8 cellular contexts compared by ENCODE assay signal in genomic region chr5:10563132-10563939, GRCh38.
A peak's percentile ranks its signal among the peaks of the same experiment; 100 is the strongest.
DNase-seq lines count a peak whose midpoint lies in the region; ATAC-seq and TF ChIP-seq lines count a peak whose summit lies in the region.

No MANE protein-coding gene starts in this region.

- no peaks in the 10 kb centered on the region for H3K27me3 ChIP-seq in ACC112 (ENCODE audit: insufficient read depth, low read length)
- peaks cover 14 to 50% of the 10 kb centered on the region in 2 donors for H3K27me3 ChIP-seq in muscle layer of colon (ENCODE audit: control insufficient read depth in 1 of 2, insufficient read depth in 2 of 2, low read length in 2 of 2)

- peak; percentile 25 for DNase-seq in effector CD4-positive, alpha-beta T cell
- no peak for DNase-seq in cerebellar nuclear complex (lab: John Stamatoyannopoulos, UW)

- H3K27me3 Mint-ChIP-seq in stimulated activated naive CD8-positive, alpha-beta T cell treated with anti-CD3 and anti-CD28 coated beads, Interleukin-15, Interleukin-2, amounts not matched to agents 100 ng/mL and 50 ng/mL, for 24 hours: no peaks in the 10 kb centered on the region

- no peak overlapping the region for H3K9ac ChIP-seq in muscle layer of colon (ENCODE audit: low read length)

- ATAC-seq in GM19043 (IDR thresholded peaks at IDR 0.05; ENCODE audit: low read depth, unreplicated experiment) (peak; percentile 18), HG03196 (IDR thresholded peaks at IDR 0.05; ENCODE audit: unreplicated experiment) (peak; percentile 29)

- no peaks in the 10 kb centered on the region for H3K36me3 ChIP-seq in ACC112 (ENCODE audit: insufficient read depth, low read length)
- H3K36me3 ChIP-seq in muscle layer of colon (ENCODE audit: insufficient read depth, low read length): no peaks in the 10 kb centered on the region

- peaks cover 7% of the 10 kb centered on the region for H3K79me2 ChIP-seq in ACC112 (ENCODE audit: control insufficient read depth, insufficient read depth, low read length, unreplicated experiment)

- peak overlapping the region; percentile 64 for H2AFZ ChIP-seq in ACC112 (ENCODE audit: low read length, unreplicated experiment)

- TF ChIP-seq CTCF in VCaP (conservative IDR thresholded peaks at IDR 0.05): no peak

- H3K4me3 Mint-ChIP-seq in stimulated activated naive CD8-positive, alpha-beta T cell treated with anti-CD3 and anti-CD28 coated beads, Interleukin-15, Interleukin-2, amounts not matched to agents 100 ng/mL and 50 ng/mL, for 24 hours: peak overlapping the region; percentile 58

- no peaks in the 10 kb centered on the region for H3K9me3 ChIP-seq in muscle layer of colon (ENCODE audit: low read length)

- peak overlapping the region; percentile 72 for H3K27ac ChIP-seq in ACC112 (ENCODE audit: low read depth, low read length)
- H3K27ac ChIP-seq in VCaP: peak overlapping the region; percentile 70; the same call in 1 of the 2 replicates
- peak overlapping the region; percentile 23 for H3K27ac ChIP-seq in muscle layer of colon (ENCODE audit: low read depth, low read length)

- H3K9me3 Mint-ChIP-seq in stimulated activated naive CD8-positive, alpha-beta T cell treated with anti-CD3 and anti-CD28 coated beads, Interleukin-15, Interleukin-2, amounts not matched to agents 100 ng/mL and 50 ng/mL, for 24 hours: no peaks in the 10 kb centered on the region

- peak overlapping the region; percentile 93 for H3K4me3 ChIP-seq in ACC112 (ENCODE audit: low read depth, low read length)
- H3K4me3 ChIP-seq in muscle layer of colon (ENCODE audit: low read depth in 1 of 2, low read length in 2 of 2): peak overlapping the region; percentile 23 to 61

- H3K4me1 Mint-ChIP-seq in stimulated activated naive CD8-positive, alpha-beta T cell treated with anti-CD3 and anti-CD28 coated beads, Interleukin-15, Interleukin-2, amounts not matched to agents 100 ng/mL and 50 ng/mL, for 24 hours (ENCODE audit: low read depth): peaks cover 46% of the 10 kb centered on the region

- peaks cover 10% of the 10 kb centered on the region for H3K36me3 Mint-ChIP-seq in stimulated activated naive CD8-positive, alpha-beta T cell treated with anti-CD3 and anti-CD28 coated beads, Interleukin-15, Interleukin-2, amounts not matched to agents 100 ng/mL and 50 ng/mL, for 24 hours (ENCODE audit: low read depth)

- H3K4me1 ChIP-seq in ACC112 (ENCODE audit: control insufficient read depth, insufficient read depth, low read length, unreplicated experiment): peaks cover 7% of the 10 kb centered on the region
- H3K4me1 ChIP-seq in muscle layer of colon (ENCODE audit: insufficient read depth, low read length): no peaks in the 10 kb centered on the region

- H3K27ac Mint-ChIP-seq in stimulated activated naive CD8-positive, alpha-beta T cell treated with anti-CD3 and anti-CD28 coated beads, Interleukin-15, Interleukin-2, amounts not matched to agents 100 ng/mL and 50 ng/mL, for 24 hours: peak overlapping the region; percentile 26
